In the genomic region with DNA sequence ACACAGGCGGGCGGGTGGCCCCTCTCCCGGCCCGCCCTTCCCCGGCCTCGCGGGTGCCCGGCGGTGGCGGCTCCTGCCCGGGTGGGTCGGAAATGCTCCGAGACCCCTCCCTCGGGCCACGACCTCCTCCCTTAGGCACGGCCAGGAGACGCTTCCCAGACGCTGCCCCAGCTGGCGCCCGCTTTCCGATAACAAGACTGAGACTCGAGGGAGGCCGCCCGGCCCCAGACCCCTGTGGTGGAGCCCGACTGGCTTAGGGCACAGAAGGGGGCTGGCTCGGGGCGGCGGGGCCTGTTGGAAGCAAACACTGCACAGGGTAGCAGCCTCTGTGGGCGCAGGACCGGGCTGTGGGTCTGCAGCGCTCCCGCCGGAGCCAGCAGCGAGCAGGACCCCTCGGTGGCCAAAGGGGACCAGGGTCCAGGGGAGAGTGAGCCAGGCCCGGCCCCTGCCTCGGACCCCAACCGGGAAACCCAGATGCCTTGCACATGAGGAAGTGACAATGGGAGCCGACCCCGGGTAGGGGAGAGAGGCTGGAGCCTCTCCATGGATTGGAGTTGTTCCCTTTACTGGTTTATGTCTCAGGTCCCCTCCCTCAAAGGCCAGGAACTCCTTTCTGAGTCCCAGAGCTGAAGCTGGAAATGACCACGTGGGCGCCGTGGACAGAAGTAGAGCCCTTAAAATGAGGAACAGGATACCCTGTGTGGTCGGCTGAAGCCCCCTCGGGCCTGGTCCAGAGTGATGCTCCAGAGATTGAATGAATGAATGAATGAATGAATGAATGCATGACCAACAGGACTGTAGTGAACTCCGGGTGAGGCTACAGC, we compare ENCODE assay signal across 9 cellular contexts. TPM values are rescaled to one million over a fixed set of nuclear protein-coding genes. Genes with fewer than 3 reads are reported as not detected.
DNase-seq lines count a peak whose midpoint lies in the region; ATAC-seq, FAIRE-seq and TF ChIP-seq lines count a peak whose summit lies in the region.
"Had no signal": no experiment of that assay in that cellular context is flagged by ENCODE, and none has a peak within 500 bp of the region (broad histone marks: within the 10 kb centered on the region; RNA-seq: fewer than 3 reads in every experiment).

No MANE protein-coding gene starts in this region.

- no peaks in the 10 kb centered on the region for H3K36me3 Mint-ChIP-seq in natural killer cell treated with Interleukin-12 subunit alpha and Interleukin-12 subunit beta and Interleukin-15 and Interleukin-18, amount 100 ng/mL, for 72 hours

- peak overlapping the region; percentile 80 for H3K4me3 Mint-ChIP-seq in natural killer cell treated with Interleukin-12 subunit alpha and Interleukin-12 subunit beta and Interleukin-15 and Interleukin-18, amount 100 ng/mL, for 72 hours

- no peaks in the 10 kb centered on the region for H3K27me3 ChIP-seq in Peyer's patch

- ATAC-seq in HG02588 (IDR thresholded peaks at IDR 0.05; ENCODE audit: unreplicated experiment): peak; percentile 23
- peak; percentile 15 to 46 for ATAC-seq in natural killer cell treated with Interleukin-12 subunit alpha and Interleukin-12 subunit beta and Interleukin-15 and Interleukin-18, amount 100 ng/mL, for 72 hours
- ATAC-seq in HG03025 (IDR thresholded peaks at IDR 0.05; ENCODE audit: low FRiP score, unreplicated experiment): no peak

- DNase-seq in GM12891 (ENCODE audit: insufficient read length, low spot score) (no peak), Peyer's patch (no peak), epithelial cell of proximal tubule (ENCODE audit: low read depth) (no peak), cerebellum (ENCODE audit: low spot score) (no peak)
- no peak for DNase-seq in natural killer cell treated with Interleukin-12 subunit alpha and Interleukin-12 subunit beta and Interleukin-15 and Interleukin-18, amount 100 ng/mL, for 72 hours (ENCODE audit: low spot score)
- no peak for DNase-seq in stimulated activated naive CD4-positive, alpha-beta T cell treated with Interleukin-2 at 50 U/mL for 16 hours (lab: John Stamatoyannopoulos, UW)

- no peaks in the 10 kb centered on the region for H3K27me3 Mint-ChIP-seq in natural killer cell treated with Interleukin-12 subunit alpha and Interleukin-12 subunit beta and Interleukin-15 and Interleukin-18, amount 100 ng/mL, for 72 hours

- H3K9me3 ChIP-seq in Peyer's patch: no peaks in the 10 kb centered on the region

- FAIRE-seq in GM12891 (lab: Jason Lieb, UNC): peak; percentile 31

- H3K9me3 Mint-ChIP-seq in natural killer cell treated with Interleukin-12 subunit alpha and Interleukin-12 subunit beta and Interleukin-15 and Interleukin-18, amount 100 ng/mL, for 72 hours: no peaks in the 10 kb centered on the region

- peak overlapping the region; percentile 43 to 93 for H3K27ac Mint-ChIP-seq in natural killer cell treated with Interleukin-12 subunit alpha and Interleukin-12 subunit beta and Interleukin-15 and Interleukin-18, amount 100 ng/mL, for 72 hours

- TF ChIP-seq CTCF in Peyer's patch (IDR thresholded peaks at IDR 0.05) (no peak), epithelial cell of proximal tubule (conservative IDR thresholded peaks at IDR 0.05; ENCODE audit: low read depth, low read length) (no peak)

- peak overlapping the region; percentile 48 to 77 (median 72) for H3K4me3 ChIP-seq in Peyer's patch
- peak overlapping the region; percentile 69 for H3K4me3 ChIP-seq in epithelial cell of proximal tubule (ENCODE audit: low read depth, low read length)

- H3K27ac ChIP-seq in Peyer's patch: peak overlapping the region in 1 of 4 donors; percentile 31
- H3K27ac ChIP-seq: SK-N-MC had no signal

- TF ChIP-seq POLR2A in GM12891 (IDR thresholded peaks at IDR 0.05; ENCODE audit: low read depth, low read length) (no peak), Peyer's patch (IDR thresholded peaks at IDR 0.05) (no peak)

- H3K4me1 Mint-ChIP-seq in natural killer cell treated with Interleukin-12 subunit alpha and Interleukin-12 subunit beta and Interleukin-15 and Interleukin-18, amount 100 ng/mL, for 72 hours (ENCODE audit: low read depth in 2 of 2): peaks cover 14 to 31% of the 10 kb centered on the region in 2 donors

- H3K36me3 ChIP-seq in Peyer's patch: no peaks in the 10 kb centered on the region

- H3K4me1 ChIP-seq in Peyer's patch: peaks cover 0 to 16% (median 5%) of the 10 kb centered on the region in 4 donors

TF ChIP-seq in GM12891, 5 proteins besides CTCF, POLR2A, EP300 and RAD21:
- TF ChIP-seq POU2F2 (IDR thresholded peaks at IDR 0.05; ENCODE audit: low read depth, low read length) (no peak), PAX5 (IDR thresholded peaks at IDR 0.05; ENCODE audit: insufficient read depth, low read length, severe bottlenecking) (no peak), TAF1 (IDR thresholded peaks at IDR 0.05; ENCODE audit: low read depth, low read length) (no peak), POLR2AphosphoS5 (IDR thresholded peaks at IDR 0.05; ENCODE audit: low read depth, low read length) (no peak), SPI1 (IDR thresholded peaks at IDR 0.05; ENCODE audit: low read depth, low read length) (no peak; the same call in 1 of the 2 replicates)

RNA-seq across cellular contexts. Expression of gene ADCY7, which starts 19.8 kb away (rescaled TPM):
- polyA plus RNA-seq in GM12891 (2012; ENCODE audit: low read depth, missing spikeins): 23.7 TPM
- total RNA-seq in Peyer's patch (10 to 100 TPM in 3 of 4 donors, 1 to 10 TPM in 1; 6.5 to 67.7 (median 21.5) TPM), epithelial cell of proximal tubule (17.0 and 33.4 TPM in 2 replicates), cerebellum (6.4 TPM)
- total RNA-seq in natural killer cell treated with Interleukin-12 subunit alpha and Interleukin-12 subunit beta and Interleukin-15 and Interleukin-18, amount 100 ng/mL, for 72 hours: 100 to 1,000 TPM; 135 to 186 TPM
